Comparison of ENCODE assay signal across 15 cellular contexts in the genomic region with DNA sequence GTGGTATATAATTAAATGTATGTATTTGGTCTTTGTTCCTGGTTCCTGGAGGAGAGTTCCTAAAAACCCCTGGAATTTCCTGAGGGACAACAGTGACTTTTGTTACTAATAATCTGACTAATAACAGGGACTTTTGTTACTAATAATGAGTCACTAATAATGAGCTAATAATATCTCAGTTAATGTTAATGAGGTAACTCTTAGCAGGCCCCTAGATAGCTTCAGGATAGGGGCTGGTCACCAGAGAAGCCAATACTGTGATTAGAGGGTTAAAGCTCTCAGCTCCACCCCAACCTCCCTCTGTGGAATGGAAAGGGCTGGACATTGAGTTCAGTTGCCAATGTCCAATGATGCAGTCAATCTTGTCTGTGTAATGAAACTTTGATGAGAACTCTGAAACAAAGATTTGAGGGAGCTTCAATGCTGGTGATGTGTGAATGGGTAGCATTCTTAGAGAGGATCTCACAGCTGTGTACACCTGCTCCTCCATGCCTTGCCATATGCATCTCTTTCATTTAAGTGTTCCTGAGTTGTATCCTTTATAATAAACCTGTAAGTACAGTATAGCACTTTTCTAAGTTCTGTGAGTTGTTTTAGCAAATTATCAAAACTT.
"Had no signal": no experiment of that assay in that cellular context is flagged by ENCODE, and none has a peak within 500 bp of the region (broad histone marks: within the 10 kb centered on the region; RNA-seq: fewer than 3 reads in every experiment).

No MANE protein-coding gene starts in this region.

- ATAC-seq: heart left ventricle; left lung; natural killer cell; stimulated activated effector memory CD8-positive, alpha-beta T cell treated with anti-CD3 and anti-CD28 coated beads, Interleukin-12 subunit alpha, Interleukin-12 subunit beta, amount 100 ng/mL, for 72 hours had no signal

- H3K27me3 ChIP-seq: ascending aorta, heart left ventricle, left lung, right atrium auricular region, tibial artery, uterus had no signal

- H3K36me3 Mint-ChIP-seq: activated naive CD8-positive, alpha-beta T cell treated with anti-CD3 and anti-CD28 coated beads, Interleukin-2, amount 10 ng/mL, durations not matched to agents 7 days and 5 days; stimulated activated effector memory CD8-positive, alpha-beta T cell treated with anti-CD3 and anti-CD28 coated beads, Interleukin-12 subunit alpha, Interleukin-12 subunit beta, amount 100 ng/mL, for 72 hours had no signal

- H3K4me1 Mint-ChIP-seq: activated naive CD8-positive, alpha-beta T cell treated with anti-CD3 and anti-CD28 coated beads, Interleukin-2, amount 10 ng/mL, durations not matched to agents 7 days and 5 days; natural killer cell; stimulated activated effector memory CD8-positive, alpha-beta T cell treated with anti-CD3 and anti-CD28 coated beads, Interleukin-12 subunit alpha, Interleukin-12 subunit beta, amount 100 ng/mL, for 72 hours had no signal

- H3K4me1 ChIP-seq: ascending aorta, heart left ventricle, left lung, right atrium auricular region, tibial artery, uterus had no signal

- H3K27ac Mint-ChIP-seq: activated naive CD8-positive, alpha-beta T cell treated with anti-CD3 and anti-CD28 coated beads, Interleukin-2, amount 10 ng/mL, durations not matched to agents 7 days and 5 days; natural killer cell; stimulated activated effector memory CD8-positive, alpha-beta T cell treated with anti-CD3 and anti-CD28 coated beads, Interleukin-12 subunit alpha, Interleukin-12 subunit beta, amount 100 ng/mL, for 72 hours had no signal

- H3K27ac ChIP-seq: ascending aorta, heart left ventricle, left lung, right atrium auricular region, tibial artery, uterus had no signal

- H3K9me3 ChIP-seq: ascending aorta, heart left ventricle, left lung, right atrium auricular region, tibial artery, uterus had no signal

- DNase-seq: activated CD4-positive, alpha-beta T cell treated with anti-CD3 and anti-CD28 coated beads for 1 hour; activated CD4-positive, alpha-beta T cell treated with anti-CD3 and anti-CD28 coated beads, Interleukin-2, amount 50 U/mL, for 48 hours; activated gamma-delta T cell; activated naive CD8-positive, alpha-beta T cell treated with anti-CD3 and anti-CD28 coated beads, Interleukin-2, amount 10 ng/mL, durations not matched to agents 7 days and 5 days; activated T-cell treated with anti-CD3 and anti-CD28 coated beads, Interleukin-2, amount 50 U/mL, for 48 hours; heart left ventricle; islet precursor cell; left lung; natural killer cell; small intestine; tibial artery; uterus had no signal

- H3K4me3 ChIP-seq: ascending aorta, heart left ventricle, left lung, right atrium auricular region, tibial artery, uterus had no signal

- H3K36me3 ChIP-seq: ascending aorta, heart left ventricle, left lung, right atrium auricular region, tibial artery, uterus had no signal

- H3K27me3 Mint-ChIP-seq: activated naive CD8-positive, alpha-beta T cell treated with anti-CD3 and anti-CD28 coated beads, Interleukin-2, amount 10 ng/mL, durations not matched to agents 7 days and 5 days had no signal

- H3K4me3 Mint-ChIP-seq: activated naive CD8-positive, alpha-beta T cell treated with anti-CD3 and anti-CD28 coated beads, Interleukin-2, amount 10 ng/mL, durations not matched to agents 7 days and 5 days; natural killer cell; stimulated activated effector memory CD8-positive, alpha-beta T cell treated with anti-CD3 and anti-CD28 coated beads, Interleukin-12 subunit alpha, Interleukin-12 subunit beta, amount 100 ng/mL, for 72 hours had no signal
